ENCODE assay signal across 4 cellular contexts in genomic region chr17:32919875-32920274, GRCh38. TPM values are rescaled to one million over a fixed set of nuclear protein-coding genes. Genes with fewer than 3 reads are reported as not detected.
"Had no signal": no experiment of that assay in that cellular context is flagged by ENCODE, and none has a peak within 500 bp of the region (broad histone marks: within the 10 kb centered on the region; RNA-seq: fewer than 3 reads in every experiment).

No MANE protein-coding gene starts in this region.

RNA-seq across cellular contexts. Expression of gene TMEM98, which starts 8.1 kb away (rescaled TPM):
- total RNA-seq: activated naive CD4-positive, alpha-beta T cell treated with anti-CD3 and anti-CD28 coated beads for 36 hours; activated naive CD4-positive, alpha-beta T cell treated with anti-CD3 and anti-CD28 coated beads, Interleukin-2, amount 50 U/mL, for 72 hours; activated naive CD8-positive, alpha-beta T cell treated with anti-CD3 and anti-CD28 coated beads for 36 hours; activated naive CD8-positive, alpha-beta T cell treated with anti-CD3 and anti-CD28 coated beads, Interleukin-2, amount 10 ng/mL, durations not matched to agents 7 days and 5 days had no signal
